ENCODE assay signal across 24 cellular contexts in the genomic region with DNA sequence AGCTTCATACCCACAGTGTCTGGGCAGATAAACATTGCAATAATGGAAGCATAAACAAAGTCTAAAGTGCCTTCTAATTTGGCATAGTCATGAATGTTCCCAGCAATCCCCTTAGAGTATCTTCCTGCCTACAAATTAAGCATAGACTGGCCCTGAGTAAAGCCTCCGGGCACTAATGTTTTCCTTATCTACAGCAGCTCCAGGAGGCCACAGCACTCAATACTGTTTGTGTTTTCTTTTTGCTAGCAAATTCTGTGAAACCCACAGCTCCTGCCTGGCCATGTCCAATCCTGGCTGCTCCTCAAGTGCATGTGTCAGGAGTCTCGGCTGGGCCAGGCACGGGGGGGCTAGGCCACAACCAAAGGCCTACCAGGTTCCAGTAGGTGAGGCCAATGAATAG.
A peak's percentile ranks its signal among the peaks of the same experiment; 100 is the strongest.
DNase-seq lines count a peak whose midpoint lies in the region; ATAC-seq and TF ChIP-seq lines count a peak whose summit lies in the region.
"Had no signal": no experiment of that assay in that cellular context is flagged by ENCODE, and none has a peak within 500 bp of the region (broad histone marks: within the 10 kb centered on the region; RNA-seq: fewer than 3 reads in every experiment).

No MANE protein-coding gene starts in this region.

- H3K9me3 ChIP-seq in left ventricle myocardium inferior (replicated peaks) (no peaks in the 10 kb centered on the region), right cardiac atrium (ENCODE audit: control insufficient read depth, low read length) (no peaks in the 10 kb centered on the region), gastroesophageal sphincter (no peaks in the 10 kb centered on the region), stomach smooth muscle (ENCODE audit: control insufficient read depth in 2 of 2, low read length in 2 of 2) (no peaks in the 10 kb centered on the region)
- H3K9me3 ChIP-seq: ascending aorta, HAP-1, SJCRH30, stomach had no signal

- DNase-seq in left ventricle myocardium inferior, result no peak
- no peak for DNase-seq in right cardiac atrium
- DNase-seq in glomerular visceral epithelial cell (ENCODE audit: extremely low spot score), result no peak
- DNase-seq: activated CD4-positive, alpha-beta memory T cell treated with anti-CD3 and anti-CD28 coated beads, Interleukin-2, amount 10 ng/mL, durations not matched to agents 7 days and 5 days; activated CD4-positive, CD25-positive, alpha-beta regulatory T cell treated with anti-CD3 and anti-CD28 coated beads, Interleukin-2, amount 50 U/mL, for 72 hours; AML-193; CD4-positive, alpha-beta memory T cell; cerebellar nuclear complex; KBM-7; NCI-H1417; NCI-H2081 treated with DMSO at 0.1 percent for 48 hours; NCI-H226; SJCRH30; stimulated activated CD4-positive, alpha-beta T cell treated with anti-CD3 and anti-CD28 coated beads, Interleukin-1b, Interleukin-23, amount 100 ng/mL, for 48 hours; stomach had no signal

- 49% methylated on average over 3 of the region's 3 CpGs for WGBS in right cardiac atrium
- 31 to 75% methylated on average over 2 to 3 of the region's 3 CpGs for WGBS in gastroesophageal sphincter (ENCODE audit: low coverage in 1 of 2), 2 donors

- H3K9ac ChIP-seq in stomach smooth muscle (ENCODE audit: low read length in 2 of 2), result no peak overlapping the region

- TF ChIP-seq POLR2A in gastroesophageal sphincter (IDR thresholded peaks at IDR 0.05), result no peak

- ATAC-seq in right cardiac atrium, result no peak
- ATAC-seq in SK-N-SH treated with all-trans-retinoic acid at 6 μM for 48 hours, result no peak
- no peak for ATAC-seq in gastroesophageal sphincter
- ATAC-seq in GM18868 (IDR thresholded peaks at IDR 0.05; ENCODE audit: unreplicated experiment), result no peak
- ATAC-seq in HG03280 (IDR thresholded peaks at IDR 0.05; ENCODE audit: unreplicated experiment), result no peak
- ATAC-seq: left lobe of liver had no signal

- TF ChIP-seq EP300 in gastroesophageal sphincter (IDR thresholded peaks at IDR 0.05), result no peak

- H3K4me1 ChIP-seq in left ventricle myocardium inferior (peaks cover 36% of the 10 kb centered on the region), right cardiac atrium (ENCODE audit: control insufficient read depth, insufficient read depth, low read length) (peaks cover 4% of the 10 kb centered on the region), gastroesophageal sphincter (peaks cover 0 to 32% (median 6%) of the 10 kb centered on the region in 3 donors), stomach smooth muscle (ENCODE audit: control insufficient read depth, insufficient read depth, low read length) (peaks cover 20% of the 10 kb centered on the region)
- H3K4me1 ChIP-seq: ascending aorta had no signal

- no peak overlapping the region for H3K4me3 ChIP-seq in left ventricle myocardium inferior
- H3K4me3 ChIP-seq in right cardiac atrium (ENCODE audit: low read length), result no peak overlapping the region
- no peak overlapping the region for H3K4me3 ChIP-seq in gastroesophageal sphincter
- H3K4me3 ChIP-seq in stomach smooth muscle (ENCODE audit: low read length in 2 of 2), result no peak overlapping the region
- H3K4me3 ChIP-seq: ascending aorta, HAP-1, SJCRH30, smooth muscle cell, stomach had no signal

- H3K27me3 ChIP-seq in left ventricle myocardium inferior (ENCODE audit: low read depth) (no peaks in the 10 kb centered on the region), right cardiac atrium (ENCODE audit: control insufficient read depth, insufficient read depth) (no peaks in the 10 kb centered on the region), gastroesophageal sphincter (no peaks in the 10 kb centered on the region), stomach smooth muscle (ENCODE audit: control insufficient read depth in 1 of 2, insufficient read depth in 2 of 2, low read length in 2 of 2) (no peaks in the 10 kb centered on the region)
- H3K27me3 ChIP-seq: ascending aorta, SJCRH30, stomach had no signal

- no peak for TF ChIP-seq CTCF in left ventricle myocardium inferior (IDR thresholded peaks at IDR 0.05; ENCODE audit: borderline replicate concordance)
- TF ChIP-seq CTCF in gastroesophageal sphincter (IDR thresholded peaks at IDR 0.05), result no peak

- H3K27ac ChIP-seq in left ventricle myocardium inferior (replicated peaks) (peak overlapping the region; percentile 51), right cardiac atrium (ENCODE audit: low read length) (no peak overlapping the region), gastroesophageal sphincter (peak overlapping the region in 3 of 4 donors; percentile 60 to 77 (median 68)), stomach smooth muscle (ENCODE audit: low read length) (peak overlapping the region; percentile 55)
- H3K27ac ChIP-seq: ascending aorta, SJCRH30 had no signal

- H3K36me3 ChIP-seq in left ventricle myocardium inferior, result no peaks in the 10 kb centered on the region
- no peaks in the 10 kb centered on the region for H3K36me3 ChIP-seq in gastroesophageal sphincter
- H3K36me3 ChIP-seq in stomach smooth muscle (ENCODE audit: control insufficient read depth in 2 of 2, insufficient read depth in 2 of 2, low read length in 2 of 2), result peaks cover 0 to under 1% of the 10 kb centered on the region in 2 donors
- H3K36me3 ChIP-seq: ascending aorta, HAP-1, SJCRH30, stomach had no signal

- intact Hi-C loops in left ventricle myocardium inferior (cut with micrococcal nuclease) (no loop called here), right cardiac atrium (cut with DNase I) (loop anchor here in 3 of 4 donors (10.0 kb wide), 3 partner anchors 334 to 504 kb away; a partner anchor contains a TSS)

TF ChIP-seq in SK-N-SH treated with all-trans-retinoic acid at 6 μM for 48 hours, 23 proteins besides CTCF, POLR2A, EP300 and RAD21:
- TF ChIP-seq, protein P1, sequence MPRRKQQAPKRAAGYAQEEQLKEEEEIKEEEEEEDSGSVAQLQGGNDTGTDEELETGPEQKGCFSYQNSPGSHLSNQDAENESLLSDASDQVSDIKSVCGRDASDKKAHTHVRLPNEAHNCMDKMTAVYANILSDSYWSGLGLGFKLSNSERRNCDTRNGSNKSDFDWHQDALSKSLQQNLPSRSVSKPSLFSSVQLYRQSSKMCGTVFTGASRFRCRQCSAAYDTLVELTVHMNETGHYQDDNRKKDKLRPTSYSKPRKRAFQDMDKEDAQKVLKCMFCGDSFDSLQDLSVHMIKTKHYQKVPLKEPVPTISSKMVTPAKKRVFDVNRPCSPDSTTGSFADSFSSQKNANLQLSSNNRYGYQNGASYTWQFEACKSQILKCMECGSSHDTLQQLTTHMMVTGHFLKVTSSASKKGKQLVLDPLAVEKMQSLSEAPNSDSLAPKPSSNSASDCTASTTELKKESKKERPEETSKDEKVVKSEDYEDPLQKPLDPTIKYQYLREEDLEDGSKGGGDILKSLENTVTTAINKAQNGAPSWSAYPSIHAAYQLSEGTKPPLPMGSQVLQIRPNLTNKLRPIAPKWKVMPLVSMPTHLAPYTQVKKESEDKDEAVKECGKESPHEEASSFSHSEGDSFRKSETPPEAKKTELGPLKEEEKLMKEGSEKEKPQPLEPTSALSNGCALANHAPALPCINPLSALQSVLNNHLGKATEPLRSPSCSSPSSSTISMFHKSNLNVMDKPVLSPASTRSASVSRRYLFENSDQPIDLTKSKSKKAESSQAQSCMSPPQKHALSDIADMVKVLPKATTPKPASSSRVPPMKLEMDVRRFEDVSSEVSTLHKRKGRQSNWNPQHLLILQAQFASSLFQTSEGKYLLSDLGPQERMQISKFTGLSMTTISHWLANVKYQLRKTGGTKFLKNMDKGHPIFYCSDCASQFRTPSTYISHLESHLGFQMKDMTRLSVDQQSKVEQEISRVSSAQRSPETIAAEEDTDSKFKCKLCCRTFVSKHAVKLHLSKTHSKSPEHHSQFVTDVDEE (CRISPR knock-in tag; IDR thresholded peaks at IDR 0.05), result peak; percentile 82
- TF ChIP-seq, protein P2, sequence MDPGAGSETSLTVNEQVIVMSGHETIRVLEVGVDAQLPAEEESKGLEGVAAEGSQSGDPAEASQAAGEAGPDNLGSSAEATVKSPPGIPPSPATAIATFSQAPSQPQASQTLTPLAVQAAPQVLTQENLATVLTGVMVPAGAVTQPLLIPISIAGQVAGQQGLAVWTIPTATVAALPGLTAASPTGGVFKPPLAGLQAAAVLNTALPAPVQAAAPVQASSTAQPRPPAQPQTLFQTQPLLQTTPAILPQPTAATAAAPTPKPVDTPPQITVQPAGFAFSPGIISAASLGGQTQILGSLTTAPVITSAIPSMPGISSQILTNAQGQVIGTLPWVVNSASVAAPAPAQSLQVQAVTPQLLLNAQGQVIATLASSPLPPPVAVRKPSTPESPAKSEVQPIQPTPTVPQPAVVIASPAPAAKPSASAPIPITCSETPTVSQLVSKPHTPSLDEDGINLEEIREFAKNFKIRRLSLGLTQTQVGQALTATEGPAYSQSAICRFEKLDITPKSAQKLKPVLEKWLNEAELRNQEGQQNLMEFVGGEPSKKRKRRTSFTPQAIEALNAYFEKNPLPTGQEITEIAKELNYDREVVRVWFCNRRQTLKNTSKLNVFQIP (CRISPR knock-in tag; IDR thresholded peaks at IDR 0.05; ENCODE audit: borderline replicate concordance, low read depth), result no peak
- TF ChIP-seq TCF4 (CRISPR knock-in tag; IDR thresholded peaks at IDR 0.05; ENCODE audit: borderline replicate concordance), result peak; percentile 57; the same call in 1 of the 2 replicates
